ENCODE assay signal across 1 cellular context in genomic region chr2:215826838-215827441, GRCh38.
TF ChIP-seq lines count a peak whose summit lies in the region.

No MANE protein-coding gene starts in this region.

TF ChIP-seq in GM23338, 12 proteins besides CTCF, POLR2A, EP300 and RAD21 (continued from another document):
- TF ChIP-seq ZNF462 (CRISPR knock-in tag; IDR thresholded peaks at IDR 0.05) (no peak), ZNF114 (CRISPR knock-in tag; IDR thresholded peaks at IDR 0.05) (no peak), STAT1 (IDR thresholded peaks at IDR 0.05; ENCODE audit: unreplicated experiment) (no peak), EZH2phosphoT487 (IDR thresholded peaks at IDR 0.05; ENCODE audit: unreplicated experiment) (no peak), CREB1 (CRISPR knock-in tag; IDR thresholded peaks at IDR 0.05; ENCODE audit: low read depth) (no peak), NANOG (IDR thresholded peaks at IDR 0.05; ENCODE audit: borderline replicate concordance) (no peak)
